In genomic region chr10:54282012-54282411, GRCh38 we compare ENCODE assay signal across 26 cellular contexts.
"Had no signal": no experiment of that assay in that cellular context is flagged by ENCODE, and none has a peak within 500 bp of the region (broad histone marks: within the 10 kb centered on the region; RNA-seq: fewer than 3 reads in every experiment).

No MANE protein-coding gene starts in this region.

- DNase-seq: activated CD4-positive, alpha-beta T cell treated with anti-CD3 and anti-CD28 coated beads for 36 hours; activated CD4-positive, alpha-beta T cell treated with anti-CD3 and anti-CD28 coated beads, Interleukin-2, amount 10 ng/mL, durations not matched to agents 7 days and 5 days; activated CD4-positive, alpha-beta T cell treated with anti-CD3 and anti-CD28 coated beads, Interleukin-2, amount 50 U/mL, for 48 hours; activated CD8-positive, alpha-beta T cell treated with anti-CD3 and anti-CD28 coated beads, Interleukin-2, amount 10 ng/mL, durations not matched to agents 7 days and 5 days; activated gamma-delta T cell; activated naive CD4-positive, alpha-beta T cell treated with Interleukin-2 at 50 U/mL for 16 hours; activated naive CD8-positive, alpha-beta T cell treated with anti-CD3 and anti-CD28 coated beads, Interleukin-2, amount 10 ng/mL, durations not matched to agents 7 days and 5 days; activated T-cell treated with anti-CD3 and anti-CD28 coated beads, Interleukin-2, amount 50 U/mL, for 24 hours; amygdala; Karpas-422; NCI-H1105; NCI-H1417 treated with DMSO at 0.1 percent for 48 hours; NCI-H187 treated with DMSO at 0.1 percent for 48 hours; NCI-H2081; NCI-H345; NCI-H526; RPMI8226; SHP77 treated with DMSO at 0.1 percent for 48 hours; SK-N-SH had no signal

- H3K27ac Mint-ChIP-seq: activated CD4-positive, alpha-beta T cell treated with anti-CD3 and anti-CD28 coated beads for 36 hours; activated CD4-positive, alpha-beta T cell treated with anti-CD3 and anti-CD28 coated beads, Interleukin-2, amount 10 ng/mL, durations not matched to agents 7 days and 5 days; activated CD8-positive, alpha-beta T cell treated with anti-CD3 and anti-CD28 coated beads, Interleukin-2, amount 10 ng/mL, durations not matched to agents 7 days and 5 days; activated naive CD4-positive, alpha-beta T cell treated with anti-CD3 and anti-CD28 coated beads, Interleukin-2, amount 50 U/mL, for 24 hours; activated naive CD8-positive, alpha-beta T cell treated with anti-CD3 and anti-CD28 coated beads, Interleukin-2, amount 10 ng/mL, durations not matched to agents 7 days and 5 days; activated T-cell treated with anti-CD3 and anti-CD28 coated beads, Interleukin-2, amount 50 U/mL, for 24 hours; activated T-helper 2 cell treated with anti-CD3 and anti-CD28 coated beads, Interferon-gamma antibody, Interleukin-2, Interleukin-4, amounts not matched to agents 10 μg/mL and 5 μg/mL and 100 μg/mL, durations not matched to agents 14 hours and 24 hours and 36 hours; T-helper 1 cell treated with Interleukin-12 subunit alpha and Interleukin-12 subunit beta and Interleukin-4 antibody, amounts not matched to agents 30 μg/mL and 1 μg/mL, for 36 hours; T-helper 2 cell treated with Interferon-gamma antibody and Interleukin-4, amounts not matched to agents 5 μg/mL and 100 μg/mL, for 36 hours had no signal

- H3K9me3 Mint-ChIP-seq: activated CD4-positive, alpha-beta T cell treated with anti-CD3 and anti-CD28 coated beads, Interleukin-2, amount 10 ng/mL, durations not matched to agents 7 days and 5 days; activated naive CD4-positive, alpha-beta T cell treated with anti-CD3 and anti-CD28 coated beads, Interleukin-2, amount 50 U/mL, for 24 hours; activated naive CD8-positive, alpha-beta T cell treated with anti-CD3 and anti-CD28 coated beads, Interleukin-2, amount 10 ng/mL, durations not matched to agents 7 days and 5 days had no signal

- H3K4me1 Mint-ChIP-seq: activated CD4-positive, alpha-beta T cell treated with anti-CD3 and anti-CD28 coated beads for 36 hours; activated CD4-positive, alpha-beta T cell treated with anti-CD3 and anti-CD28 coated beads, Interleukin-2, amount 10 ng/mL, durations not matched to agents 7 days and 5 days; activated naive CD4-positive, alpha-beta T cell treated with anti-CD3 and anti-CD28 coated beads, Interleukin-2, amount 50 U/mL, for 24 hours; activated naive CD8-positive, alpha-beta T cell treated with anti-CD3 and anti-CD28 coated beads, Interleukin-2, amount 10 ng/mL, durations not matched to agents 7 days and 5 days; central memory CD8-positive, alpha-beta T cell had no signal

- H3K27me3 Mint-ChIP-seq: activated CD4-positive, alpha-beta T cell treated with anti-CD3 and anti-CD28 coated beads for 36 hours; activated CD4-positive, alpha-beta T cell treated with anti-CD3 and anti-CD28 coated beads, Interleukin-2, amount 10 ng/mL, durations not matched to agents 7 days and 5 days; activated naive CD4-positive, alpha-beta T cell treated with anti-CD3 and anti-CD28 coated beads, Interleukin-2, amount 50 U/mL, for 24 hours; activated naive CD8-positive, alpha-beta T cell treated with anti-CD3 and anti-CD28 coated beads, Interleukin-2, amount 10 ng/mL, durations not matched to agents 7 days and 5 days; activated T-cell treated with anti-CD3 and anti-CD28 coated beads, Interleukin-2, amount 50 U/mL, for 24 hours; central memory CD8-positive, alpha-beta T cell had no signal

- H3K36me3 Mint-ChIP-seq: activated naive CD4-positive, alpha-beta T cell treated with anti-CD3 and anti-CD28 coated beads, Interleukin-2, amount 50 U/mL, for 24 hours; activated naive CD8-positive, alpha-beta T cell treated with anti-CD3 and anti-CD28 coated beads, Interleukin-2, amount 10 ng/mL, durations not matched to agents 7 days and 5 days had no signal

- ATAC-seq: activated CD4-positive, alpha-beta T cell treated with anti-CD3 and anti-CD28 coated beads for 36 hours; activated CD4-positive, CD25-positive, alpha-beta regulatory T cell treated with anti-CD3 and anti-CD28 coated beads, Interleukin-2, amount 50 U/mL, for 24 hours; activated CD8-positive, alpha-beta T cell treated with anti-CD3 and anti-CD28 coated beads, Interleukin-2, amount 10 ng/mL, durations not matched to agents 7 days and 5 days; Panc1 had no signal

- H3K4me3 Mint-ChIP-seq: activated CD4-positive, alpha-beta T cell treated with anti-CD3 and anti-CD28 coated beads for 36 hours; activated CD4-positive, alpha-beta T cell treated with anti-CD3 and anti-CD28 coated beads, Interleukin-2, amount 10 ng/mL, durations not matched to agents 7 days and 5 days; activated CD8-positive, alpha-beta T cell treated with anti-CD3 and anti-CD28 coated beads, Interleukin-2, amount 10 ng/mL, durations not matched to agents 7 days and 5 days; activated naive CD4-positive, alpha-beta T cell treated with anti-CD3 and anti-CD28 coated beads, Interleukin-2, amount 50 U/mL, for 24 hours; activated naive CD8-positive, alpha-beta T cell treated with anti-CD3 and anti-CD28 coated beads, Interleukin-2, amount 10 ng/mL, durations not matched to agents 7 days and 5 days; activated T-cell treated with anti-CD3 and anti-CD28 coated beads, Interleukin-2, amount 50 U/mL, for 24 hours; central memory CD8-positive, alpha-beta T cell; T-helper 1 cell treated with Interleukin-12 subunit alpha and Interleukin-12 subunit beta and Interleukin-4 antibody, amounts not matched to agents 30 μg/mL and 1 μg/mL, for 36 hours; T-helper 2 cell treated with Interferon-gamma antibody and Interleukin-4, amounts not matched to agents 5 μg/mL and 100 μg/mL, for 36 hours had no signal
